Comparison of ENCODE assay signal across 29 cellular contexts in the genomic region with DNA sequence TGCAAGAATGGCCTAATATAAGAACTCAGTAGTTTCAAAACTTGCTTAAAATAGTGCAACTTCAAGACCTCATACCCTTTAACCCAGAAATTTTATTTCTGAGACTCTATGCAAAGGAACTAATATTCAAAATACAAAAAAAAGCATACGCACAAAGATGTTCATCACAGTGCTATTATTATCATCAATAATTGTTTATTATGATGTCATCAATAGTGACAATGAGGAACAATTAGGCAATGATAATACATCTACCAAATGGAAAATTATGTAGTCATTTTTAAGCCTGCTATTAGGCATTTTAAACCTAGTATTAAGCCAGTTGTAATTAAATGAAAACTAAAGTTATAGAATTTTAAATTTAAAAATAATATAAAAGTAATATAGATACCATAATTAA.
"Had no signal": no experiment of that assay in that cellular context is flagged by ENCODE, and none has a peak within 500 bp of the region (broad histone marks: within the 10 kb centered on the region; RNA-seq: fewer than 3 reads in every experiment).

No MANE protein-coding gene starts in this region.

- H3K9me3 Mint-ChIP-seq: dendritic cell treated with granulocyte-macrophage colony-stimulating factor and Interleukin-4, amounts not matched to agents 40 ng/mL and 50 ng/mL, for 4 days; natural killer cell treated with Interleukin-12 subunit alpha and Interleukin-12 subunit beta and Interleukin-15 and Interleukin-18, amount 100 ng/mL, for 72 hours; neural progenitor cell; stimulated activated naive CD8-positive, alpha-beta T cell treated with anti-CD3 and anti-CD28 coated beads, Interleukin-15, amount 100 ng/mL, for 72 hours had no signal

- DNase-seq: colonic mucosa; effector memory CD4-positive, alpha-beta T cell; foreskin melanocyte; heart left ventricle; left cardiac atrium; left lung; mesenchymal stem cell; mucosa of descending colon; naive B cell; stimulated activated CD4-positive, alpha-beta T cell treated with anti-CD3 and anti-CD28 coated beads, Interleukin-12 subunit alpha, Interleukin-12 subunit beta, amount 100 ng/mL, for 4 hours; stimulated activated CD4-positive, alpha-beta T cell treated with anti-CD3 and anti-CD28 coated beads, Interleukin-1b, Interleukin-23, amount 100 ng/mL, for 48 hours; stimulated activated CD4-positive, alpha-beta T cell treated with anti-CD3 and anti-CD28 coated beads, Interleukin-4, amount 100 ng/mL, for 1 hour; stimulated activated CD8-positive, alpha-beta memory T cell treated with anti-CD3 and anti-CD28 coated beads, Interleukin-4, amount 100 ng/mL, for 48 hours; stimulated activated naive CD4-positive, alpha-beta T cell; stimulated activated naive CD8-positive, alpha-beta T cell treated with anti-CD3 and anti-CD28 coated beads, Interleukin-15, amount 100 ng/mL, for 72 hours; transverse colon; upper lobe of right lung; uterus had no signal

- H3K4me1 ChIP-seq: colonic mucosa, parathyroid adenoma, upper lobe of right lung, uterus had no signal

- H3K4me2 ChIP-seq: hepatocyte, neural progenitor cell, smooth muscle cell had no signal

- H3K36me3 ChIP-seq: colonic mucosa, esophagus muscularis mucosa, heart left ventricle, left lung, neural progenitor cell, transverse colon, upper lobe of right lung, uterus had no signal

- H3K9me3 ChIP-seq: colonic mucosa, esophagus muscularis mucosa, heart left ventricle, left lung, mucosa of descending colon, transverse colon, upper lobe of right lung, uterus had no signal

- H2AFZ ChIP-seq: hepatocyte, neural progenitor cell, parathyroid adenoma had no signal

- H3K79me2 ChIP-seq: hepatocyte, parathyroid adenoma had no signal

- H3K36me3 Mint-ChIP-seq: mesothelial cell of epicardium; naive B cell; natural killer cell treated with Interleukin-12 subunit alpha and Interleukin-12 subunit beta and Interleukin-15 and Interleukin-18, amount 100 ng/mL, for 72 hours had no signal

- H3K27me3 ChIP-seq: colonic mucosa, esophagus muscularis mucosa, upper lobe of right lung, uterus had no signal

- H3K9ac ChIP-seq: neural progenitor cell, parathyroid adenoma had no signal

- H3K4me3 Mint-ChIP-seq: dendritic cell treated with granulocyte-macrophage colony-stimulating factor and Interleukin-4, amounts not matched to agents 40 ng/mL and 50 ng/mL, for 4 days; mesothelial cell of epicardium; naive B cell; natural killer cell treated with Interleukin-12 subunit alpha and Interleukin-12 subunit beta and Interleukin-15 and Interleukin-18, amount 100 ng/mL, for 72 hours; neural progenitor cell; stimulated activated naive CD8-positive, alpha-beta T cell treated with anti-CD3 and anti-CD28 coated beads, Interleukin-15, amount 100 ng/mL, for 72 hours had no signal

- H3K4me3 ChIP-seq: colonic mucosa, esophagus muscularis mucosa, heart left ventricle, hepatocyte, left lung, mucosa of descending colon, neural progenitor cell, smooth muscle cell, transverse colon, upper lobe of right lung, uterus had no signal

- H3K27ac Mint-ChIP-seq: dendritic cell treated with granulocyte-macrophage colony-stimulating factor and Interleukin-4, amounts not matched to agents 40 ng/mL and 50 ng/mL, for 4 days; naive B cell; natural killer cell treated with Interleukin-12 subunit alpha and Interleukin-12 subunit beta and Interleukin-15 and Interleukin-18, amount 100 ng/mL, for 72 hours; neural progenitor cell; progenitor cell of endocrine pancreas; stimulated activated naive CD8-positive, alpha-beta T cell treated with anti-CD3 and anti-CD28 coated beads, Interleukin-15, amount 100 ng/mL, for 72 hours had no signal

- ATAC-seq: heart left ventricle; left cardiac atrium; left lung; mucosa of descending colon; natural killer cell treated with Interleukin-12 subunit alpha and Interleukin-12 subunit beta and Interleukin-15 and Interleukin-18, amount 100 ng/mL, for 72 hours; sciatic nerve; stimulated activated naive CD8-positive, alpha-beta T cell treated with anti-CD3 and anti-CD28 coated beads, Interleukin-15, amount 100 ng/mL, for 72 hours; upper lobe of right lung had no signal

- H3K27ac ChIP-seq: colonic mucosa, heart left ventricle, hepatocyte, left lung, neural progenitor cell, parathyroid adenoma, upper lobe of right lung had no signal

- FAIRE-seq: islet of Langerhans had no signal
